Comparison of ENCODE assay signal across 8 cellular contexts in genomic region chr1:61076728-61077675, GRCh38. TPM values are rescaled to one million over a fixed set of nuclear protein-coding genes. Genes with fewer than 3 reads are reported as not detected.
DNase-seq lines count a peak whose midpoint lies in the region; ATAC-seq and TF ChIP-seq lines count a peak whose summit lies in the region.

No MANE protein-coding gene starts in this region.

- H3K4me3 ChIP-seq in HUES64 (ENCODE audit: low read length), result peak overlapping the region; percentile 76
- H3K4me3 ChIP-seq in NT2/D1 (ENCODE audit: insufficient read length, low read depth), result peak overlapping the region; percentile 54
- H3K4me3 ChIP-seq in mucosa of stomach (ENCODE audit: low read length), result peak overlapping the region; percentile 74

- peaks cover 42% of the 10 kb centered on the region for H3K4me1 ChIP-seq in HUES64 (ENCODE audit: insufficient read depth, low read length)
- no peaks in the 10 kb centered on the region for H3K4me1 ChIP-seq in NT2/D1 (ENCODE audit: insufficient read depth, insufficient read length)
- H3K4me1 ChIP-seq in mucosa of stomach (ENCODE audit: control insufficient read depth, insufficient read depth, low read length), result peaks cover 41% of the 10 kb centered on the region

- 1% methylated on average over 47 of the region's 49 CpGs for WGBS in HUES64

- peak; percentile 68 for TF ChIP-seq POLR2A in erythroblast (IDR thresholded peaks at IDR 0.05; ENCODE audit: low read length)

- H3K27me3 ChIP-seq in HUES64 (ENCODE audit: insufficient read depth, low read length), result peaks cover 68% of the 10 kb centered on the region
- H3K27me3 ChIP-seq in NT2/D1 (ENCODE audit: insufficient read depth, insufficient read length), result peaks cover 36% of the 10 kb centered on the region
- H3K27me3 ChIP-seq in mucosa of stomach (ENCODE audit: control insufficient read depth, insufficient read depth, low read length), result no peaks in the 10 kb centered on the region

- DNase-seq in CMK (ENCODE audit: low read depth) (peak; percentile 86), NT2/D1 (ENCODE audit: low read depth, low spot score) (peak; percentile 98), activated T-cell treated with anti-CD3 and anti-CD28 coated beads for 48 hours (ENCODE audit: low read depth) (peak; percentile 68), erythroblast (lab: John Stamatoyannopoulos, UW) (peak; percentile 92 to 94)
- DNase-seq in stimulated activated CD8-positive, alpha-beta memory T cell treated with anti-CD3 and anti-CD28 coated beads, Interleukin-7, amount 100 ng/mL, for 24 hours (ENCODE audit: low read depth), result peak; percentile 36

- H3K27ac ChIP-seq in HUES64 (ENCODE audit: low read depth, low read length), result peak overlapping the region; percentile 78; the same call in 1 of the 2 replicates

- peak; percentile 86 for ATAC-seq in GM21526 (IDR thresholded peaks at IDR 0.05; ENCODE audit: low FRiP score, unreplicated experiment)

- no peaks in the 10 kb centered on the region for H3K9me3 ChIP-seq in HUES64 (ENCODE audit: insufficient read depth, low read depth, low read length)
- H3K9me3 ChIP-seq in NT2/D1 (ENCODE audit: insufficient read depth, low read length), result no peaks in the 10 kb centered on the region
- no peaks in the 10 kb centered on the region for H3K9me3 ChIP-seq in mucosa of stomach (ENCODE audit: control insufficient read depth, low read length)

- peak overlapping the region; percentile 72 for H3K9ac ChIP-seq in HUES64 (ENCODE audit: low read depth, low read length)
- peak overlapping the region; percentile 74 for H3K9ac ChIP-seq in NT2/D1 (ENCODE audit: insufficient read length, low read depth)
- peak overlapping the region; percentile 58 for H3K9ac ChIP-seq in mucosa of stomach (ENCODE audit: low read length)

- H3K36me3 ChIP-seq in HUES64 (ENCODE audit: insufficient read depth, low read length), result no peaks in the 10 kb centered on the region
- H3K36me3 ChIP-seq in NT2/D1 (ENCODE audit: insufficient read depth, insufficient read length, low read length), result no peaks in the 10 kb centered on the region
- H3K36me3 ChIP-seq in mucosa of stomach (ENCODE audit: control insufficient read depth, insufficient read depth, low read length), result no peaks in the 10 kb centered on the region

RNA-seq across cellular contexts. Expression of gene NFIA, which starts 5.4 kb away (rescaled TPM):
- 1.8 TPM for polyA plus RNA-seq in HUES64 (2013, experiment 1 of 2)
- polyA plus RNA-seq in HUES64 (2013, experiment 2 of 2), result 1.3 TPM

Comparison
In these comparisons a context has a peak if more than half of its experiments do, and no peak if none do; other contexts are left out.
1. Peak in every context shown above with its lines: DNase-seq, ATAC-seq, H3K4me3 ChIP-seq and H3K27ac ChIP-seq.
2. DNase-seq: peak in every context shown above with its lines; median percentile 98 in NT2/D1; 93 in erythroblast; 86 in CMK; 68 in activated T-cell treated with anti-CD3 and anti-CD28 coated beads for 48 hours; 36 in stimulated activated CD8-positive, alpha-beta memory T cell treated with anti-CD3 and anti-CD28 coated beads, Interleukin-7, amount 100 ng/mL, for 24 hours.